Comparison of ENCODE assay signal across 37 cellular contexts in the genomic region with DNA sequence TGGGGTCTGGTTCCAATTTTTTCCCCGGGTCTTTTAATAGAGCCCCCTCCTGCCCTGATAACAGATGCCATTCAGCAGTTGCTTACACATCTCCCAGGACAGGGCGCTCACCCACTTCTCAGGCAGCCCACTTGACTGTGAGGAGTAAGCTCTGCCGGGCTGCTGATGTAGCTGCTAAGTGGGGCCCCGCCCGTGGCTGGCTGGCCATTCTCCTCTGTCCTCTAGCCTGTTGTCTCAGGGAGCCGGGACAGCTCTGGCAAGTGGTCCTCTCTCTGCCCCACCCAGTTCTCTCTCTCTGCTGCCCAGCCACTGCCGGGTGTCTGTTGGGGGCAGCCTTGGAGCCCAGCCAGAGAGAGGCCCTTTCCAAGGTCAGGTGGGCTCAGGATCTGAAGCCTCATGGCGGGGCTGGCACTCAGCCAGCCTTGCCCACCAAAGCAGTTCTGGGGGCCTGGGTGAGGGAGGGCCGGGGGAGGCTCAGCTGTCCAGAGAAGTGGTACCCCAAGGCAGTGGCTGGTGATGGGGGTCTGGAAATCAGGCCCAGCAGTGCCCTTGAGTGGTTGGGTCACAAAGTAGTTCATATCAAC. TPM values are rescaled to one million over a fixed set of nuclear protein-coding genes. Genes with fewer than 3 reads are reported as not detected.
"Had no signal": no experiment of that assay in that cellular context is flagged by ENCODE, and none has a peak within 500 bp of the region (broad histone marks: within the 10 kb centered on the region; RNA-seq: fewer than 3 reads in every experiment).

No MANE protein-coding gene starts in this region.

- H3K9me3 ChIP-seq: Peyer's patch had no signal

- H3K36me3 ChIP-seq: brain microvascular endothelial cell, Peyer's patch, WERI-Rb-1 had no signal

- H3K9me3 Mint-ChIP-seq: activated CD4-positive, alpha-beta memory T cell treated with anti-CD3 and anti-CD28 coated beads, Interleukin-2, amount 10 ng/mL, durations not matched to agents 7 days and 5 days; activated naive CD4-positive, alpha-beta T cell treated with anti-CD3 and anti-CD28 coated beads, Interleukin-2, amount 10 ng/mL, durations not matched to agents 7 days and 5 days; activated naive CD8-positive, alpha-beta T cell treated with anti-CD3 and anti-CD28 coated beads, Interleukin-2, amount 50 U/mL, for 24 hours had no signal

- H3K9ac ChIP-seq: KMS-11 had no signal

- H3K4me3 Mint-ChIP-seq: activated CD4-positive, alpha-beta memory T cell treated with anti-CD3 and anti-CD28 coated beads, Interleukin-2, amount 10 ng/mL, durations not matched to agents 7 days and 5 days; activated CD8-positive, alpha-beta memory T cell treated with anti-CD3 and anti-CD28 coated beads, Interleukin-2, amount 10 ng/mL, durations not matched to agents 7 days and 5 days; activated naive CD4-positive, alpha-beta T cell treated with anti-CD3 and anti-CD28 coated beads, Interleukin-2, amount 10 ng/mL, durations not matched to agents 7 days and 5 days; activated naive CD8-positive, alpha-beta T cell; activated naive CD8-positive, alpha-beta T cell treated with anti-CD3 and anti-CD28 coated beads, Interleukin-2, amount 50 U/mL, for 24 hours had no signal

- H3K36me3 Mint-ChIP-seq: activated CD8-positive, alpha-beta memory T cell treated with anti-CD3 and anti-CD28 coated beads, Interleukin-2, amount 10 ng/mL, durations not matched to agents 7 days and 5 days; activated naive CD4-positive, alpha-beta T cell treated with anti-CD3 and anti-CD28 coated beads, Interleukin-2, amount 10 ng/mL, durations not matched to agents 7 days and 5 days; activated naive CD8-positive, alpha-beta T cell had no signal

- ATAC-seq: activated CD8-positive, alpha-beta memory T cell treated with anti-CD3 and anti-CD28 coated beads, Interleukin-2, amount 10 ng/mL, durations not matched to agents 7 days and 5 days; activated naive CD8-positive, alpha-beta T cell treated with anti-CD3 and anti-CD28 coated beads, Interleukin-2, amount 50 U/mL, for 24 hours; PC-3; SK-N-SH treated with all-trans-retinoic acid at 6 μM for 48 hours had no signal

- H3K4me1 ChIP-seq: Peyer's patch had no signal

- H3K27ac Mint-ChIP-seq: activated CD4-positive, alpha-beta memory T cell treated with anti-CD3 and anti-CD28 coated beads, Interleukin-2, amount 10 ng/mL, durations not matched to agents 7 days and 5 days; activated CD8-positive, alpha-beta memory T cell treated with anti-CD3 and anti-CD28 coated beads, Interleukin-2, amount 10 ng/mL, durations not matched to agents 7 days and 5 days; activated naive CD4-positive, alpha-beta T cell treated with anti-CD3 and anti-CD28 coated beads, Interleukin-2, amount 10 ng/mL, durations not matched to agents 7 days and 5 days; activated naive CD8-positive, alpha-beta T cell; activated naive CD8-positive, alpha-beta T cell treated with anti-CD3 and anti-CD28 coated beads, Interleukin-2, amount 50 U/mL, for 24 hours had no signal

- DNase-seq: activated CD4-positive, alpha-beta memory T cell treated with anti-CD3 and anti-CD28 coated beads, Interleukin-2, amount 10 ng/mL, durations not matched to agents 7 days and 5 days; activated CD4-positive, alpha-beta T cell treated with anti-CD3 and anti-CD28 coated beads for 1 hour; activated CD4-positive, alpha-beta T cell treated with anti-CD3 and anti-CD28 coated beads for 48 hours; activated CD4-positive, CD25-positive, alpha-beta regulatory T cell; activated CD8-positive, alpha-beta memory T cell treated with anti-CD3 and anti-CD28 coated beads for 24 hours; activated CD8-positive, alpha-beta memory T cell treated with anti-CD3 and anti-CD28 coated beads, Interleukin-2, amount 10 ng/mL, durations not matched to agents 7 days and 5 days; activated CD8-positive, alpha-beta memory T cell treated with anti-CD3 and anti-CD28 coated beads, Interleukin-2, amount 50 U/mL, for 48 hours; activated effector memory CD4-positive, alpha-beta T cell treated with Interleukin-2 at 50 U/mL for 16 hours; activated naive CD4-positive, alpha-beta T cell treated with anti-CD3 and anti-CD28 coated beads, Interleukin-2, amount 10 ng/mL, durations not matched to agents 7 days and 5 days; activated naive CD8-positive, alpha-beta T cell treated with anti-CD3 and anti-CD28 coated beads, Interleukin-2, amount 50 U/mL, for 24 hours; activated T-cell treated with anti-CD3 and anti-CD28 coated beads, Interleukin-2, amount 50 U/mL, for 48 hours; aorta; brain microvascular endothelial cell; central memory CD4-positive, alpha-beta T cell; MM.1S; MV-4-11; NCI-H1092; NCI-H1436 treated with DMSO at 0.1 percent for 48 hours; NCI-H1694 treated with DMSO at 0.1 percent for 48 hours; NCI-H2029; NCI-H2171 treated with DMSO at 0.1 percent for 48 hours; NCI-H345; NCI-H524 treated with DMSO at 0.1 percent for 48 hours; NK-92 treated with Interleukin-12 subunit alpha and Interleukin-12 subunit beta, amount 100 ng/mL, for 24 hours; PC-3; Peyer's patch; RPMI8226; SIG-M5; T1000; WERI-Rb-1 had no signal

- H3K4me1 Mint-ChIP-seq: activated CD4-positive, alpha-beta memory T cell treated with anti-CD3 and anti-CD28 coated beads, Interleukin-2, amount 10 ng/mL, durations not matched to agents 7 days and 5 days; activated CD8-positive, alpha-beta memory T cell treated with anti-CD3 and anti-CD28 coated beads, Interleukin-2, amount 10 ng/mL, durations not matched to agents 7 days and 5 days; activated naive CD4-positive, alpha-beta T cell treated with anti-CD3 and anti-CD28 coated beads, Interleukin-2, amount 10 ng/mL, durations not matched to agents 7 days and 5 days; activated naive CD8-positive, alpha-beta T cell treated with anti-CD3 and anti-CD28 coated beads, Interleukin-2, amount 50 U/mL, for 24 hours had no signal

- H3K27ac ChIP-seq: brain microvascular endothelial cell, KMS-11, Peyer's patch, WERI-Rb-1 had no signal

- H3K4me3 ChIP-seq: Peyer's patch had no signal

- H3K4me2 ChIP-seq: KMS-11 had no signal

- H3K27me3 ChIP-seq: Peyer's patch had no signal

RNA-seq across cellular contexts. Expression of a gene that starts 8.9 kb away (rescaled TPM):
- total RNA-seq: activated CD4-positive, alpha-beta memory T cell treated with anti-CD3 and anti-CD28 coated beads, Interleukin-2, amount 10 ng/mL, durations not matched to agents 7 days and 5 days; activated CD8-positive, alpha-beta memory T cell treated with anti-CD3 and anti-CD28 coated beads, Interleukin-2, amount 10 ng/mL, durations not matched to agents 7 days and 5 days; aorta; LHCN-M2; NCI-H460; PC-3; Peyer's patch; T-helper 1 cell treated with Interleukin-12 subunit alpha and Interleukin-12 subunit beta and Interleukin-4 antibody, amounts not matched to agents 30 ng/mL and 1 ng/mL, for 36 hours; T-helper 2 cell treated with Interferon-gamma antibody and Interleukin-4, amounts not matched to agents 100 ng/mL and 5 ng/mL, for 36 hours had no signal
- polyA plus RNA-seq: aorta had no signal
